Comparison of ENCODE assay signal across 8 cellular contexts in genomic region chr19:14091086-14091884, GRCh38. TPM values are rescaled to one million over a fixed set of nuclear protein-coding genes. Genes with fewer than 3 reads are reported as not detected.
DNase-seq lines count a peak whose midpoint lies in the region; ATAC-seq and TF ChIP-seq lines count a peak whose summit lies in the region.

No MANE protein-coding gene starts in this region.

- TF ChIP-seq CTCF in VCaP (conservative IDR thresholded peaks at IDR 0.05) (peak; percentile 36), left lung (IDR thresholded peaks at IDR 0.05) (peak in 1 of 2 donors; percentile 17)

- peak overlapping the region; percentile 90 for H3K27ac ChIP-seq in VCaP
- H3K27ac ChIP-seq in left lung, result peak overlapping the region; percentile 87 to 93

- peaks cover 26% of the 10 kb centered on the region for H3K36me3 Mint-ChIP-seq in central memory CD8-positive, alpha-beta T cell (ENCODE audit: insufficient read depth)

- H3K9me3 Mint-ChIP-seq in central memory CD8-positive, alpha-beta T cell, result no peaks in the 10 kb centered on the region

- DNase-seq in NCI-H748 (lab: John Stamatoyannopoulos, UW; ENCODE audit: unreplicated experiment) (peak; percentile 46), NCI-H748 treated with DMSO at 0.1 percent for 48 hours (lab: John Stamatoyannopoulos, UW) (no peak), NCI-H1092 treated with DMSO at 0.1 percent for 48 hours (lab: John Stamatoyannopoulos, UW) (peak; percentile 59), left lung (peak; percentile 86 to 93)
- DNase-seq in central memory CD8-positive, alpha-beta T cell (ENCODE audit: low spot score in 2 of 2), result peak; percentile 57 to 65
- DNase-seq in stimulated activated CD4-positive, alpha-beta T cell treated with anti-CD3 and anti-CD28 coated beads, TNF-alpha, amount 100 ng/mL, for 24 hours (ENCODE audit: low read depth in 3 of 3), result peak in 2 of 3 experiments; percentile 20 to 77

- ATAC-seq in HG02610 (IDR thresholded peaks at IDR 0.05; ENCODE audit: unreplicated experiment) (peak; percentile 69), left lung (peak; percentile 88)
- ATAC-seq in central memory CD8-positive, alpha-beta T cell (replicated peaks; ENCODE audit: extremely low read depth, poor library complexity, severe bottlenecking), result peak; percentile 47

- H3K4me3 Mint-ChIP-seq in central memory CD8-positive, alpha-beta T cell, result peak overlapping the region; percentile 97

- peak overlapping the region; percentile 95 for H3K27ac Mint-ChIP-seq in central memory CD8-positive, alpha-beta T cell (ENCODE audit: low read depth)

- H3K4me3 ChIP-seq in left lung, result peak overlapping the region; percentile 73 to 79

- H3K9me3 ChIP-seq in left lung, result peaks cover 0 to 11% of the 10 kb centered on the region in 2 donors

- peaks cover 7 to 25% of the 10 kb centered on the region in 2 donors for H3K4me1 ChIP-seq in left lung

- H3K4me1 Mint-ChIP-seq in central memory CD8-positive, alpha-beta T cell, result peaks cover 17% of the 10 kb centered on the region

- H3K27me3 Mint-ChIP-seq in central memory CD8-positive, alpha-beta T cell, result no peaks in the 10 kb centered on the region

- H3K27me3 ChIP-seq in left lung, result no peaks in the 10 kb centered on the region

- peaks cover 0 to 36% of the 10 kb centered on the region in 2 donors for H3K36me3 ChIP-seq in left lung

- intact Hi-C loops in left lung (cut with DNase I), result no loop called here

RNA-seq across cellular contexts. Expression of gene SAMD1, which starts 0.7 kb away (rescaled TPM):
- 10 to 100 TPM; 40.4 to 56.9 TPM for total RNA-seq in left lung

RNA-seq across cellular contexts. Expression of gene C19orf67, which starts 5.7 kb away (rescaled TPM):
- total RNA-seq in left lung, result not detected

RNA-seq across cellular contexts. Expression of gene MISP3, which starts 18.7 kb away (rescaled TPM):
- total RNA-seq in left lung, result 10 to 100 TPM in 1 of 2 donors, 1 to 10 TPM in 1; 6.3 to 10.8 TPM

RNA-seq across cellular contexts. Expression of gene PRKACA, which starts 26.3 kb away (rescaled TPM):
- total RNA-seq in left lung, result 100 to 1,000 TPM in 1 of 2 donors, 10 to 100 TPM in 1; 81.5 to 118 TPM

RNA-seq across cellular contexts. Expression of gene PALM3, which starts 29.4 kb away (rescaled TPM):
- 1 to 10 TPM; 6.0 to 8.7 TPM for total RNA-seq in left lung
